1 cellular context compared by ENCODE assay signal in genomic region chr17:19003966-19004600, GRCh38.
TF ChIP-seq lines count a peak whose summit lies in the region.

No MANE protein-coding gene starts in this region.

TF ChIP-seq in GM12878, 131 proteins besides CTCF, POLR2A, EP300 and RAD21:
- no peak for TF ChIP-seq RBBP5 (conservative IDR thresholded peaks at IDR 0.05)
